ENCODE assay signal across 1 cellular context in the genomic region with DNA sequence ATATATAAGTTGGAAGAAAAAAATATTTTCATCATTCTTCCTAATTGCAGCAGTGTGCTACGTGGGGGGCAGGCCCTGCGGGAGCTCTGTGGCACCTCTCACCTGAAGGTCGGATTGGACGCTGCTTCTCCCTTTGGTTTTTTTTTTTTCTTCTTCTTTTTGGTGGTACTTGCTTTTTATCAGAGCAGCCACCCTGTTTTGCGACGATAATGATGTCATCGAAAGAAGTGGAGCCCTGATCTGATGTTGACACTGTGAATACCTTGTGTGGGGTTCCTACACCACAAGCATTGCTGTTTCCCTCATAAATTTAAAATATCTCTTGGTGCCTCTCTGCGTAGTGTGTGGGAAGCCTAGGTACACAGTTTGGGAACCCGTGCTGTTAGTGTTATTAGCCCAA.
TF ChIP-seq lines count a peak whose summit lies in the region.

No MANE protein-coding gene starts in this region.

TF ChIP-seq in K562, 482 proteins besides CTCF, POLR2A, EP300 and RAD21 (continued from another document and continues in another):
- TF ChIP-seq ZNF318 (IDR thresholded peaks at IDR 0.05; ENCODE audit: borderline replicate concordance in 1 of 2, low read depth in 1 of 2) = peak in 1 of 2 experiments; percentile 47; a peak in 1 of 4 replicates
- TF ChIP-seq ARID4B (CRISPR knock-in tag; IDR thresholded peaks at IDR 0.05) = no peak
- TF ChIP-seq JUN (IDR thresholded peaks at IDR 0.05; ENCODE audit: borderline replicate concordance, low read depth, low read length) = peak; percentile 96
- TF ChIP-seq JUN (CRISPR knock-in tag; IDR thresholded peaks at IDR 0.05; ENCODE audit: borderline replicate concordance) = no peak
- no peak for TF ChIP-seq ZNF197 (CRISPR knock-in tag; IDR thresholded peaks at IDR 0.05; ENCODE audit: low read depth)
- no peak for TF ChIP-seq ZBTB26 (CRISPR knock-in tag; IDR thresholded peaks at IDR 0.05)
- TF ChIP-seq, protein P1, sequence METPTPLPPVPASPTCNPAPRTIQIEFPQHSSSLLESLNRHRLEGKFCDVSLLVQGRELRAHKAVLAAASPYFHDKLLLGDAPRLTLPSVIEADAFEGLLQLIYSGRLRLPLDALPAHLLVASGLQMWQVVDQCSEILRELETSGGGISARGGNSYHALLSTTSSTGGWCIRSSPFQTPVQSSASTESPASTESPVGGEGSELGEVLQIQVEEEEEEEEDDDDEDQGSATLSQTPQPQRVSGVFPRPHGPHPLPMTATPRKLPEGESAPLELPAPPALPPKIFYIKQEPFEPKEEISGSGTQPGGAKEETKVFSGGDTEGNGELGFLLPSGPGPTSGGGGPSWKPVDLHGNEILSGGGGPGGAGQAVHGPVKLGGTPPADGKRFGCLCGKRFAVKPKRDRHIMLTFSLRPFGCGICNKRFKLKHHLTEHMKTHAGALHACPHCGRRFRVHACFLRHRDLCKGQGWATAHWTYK (CRISPR knock-in tag; IDR thresholded peaks at IDR 0.05) = no peak
- no peak for TF ChIP-seq ARID2 (IDR thresholded peaks at IDR 0.05)
- TF ChIP-seq, protein P2, sequence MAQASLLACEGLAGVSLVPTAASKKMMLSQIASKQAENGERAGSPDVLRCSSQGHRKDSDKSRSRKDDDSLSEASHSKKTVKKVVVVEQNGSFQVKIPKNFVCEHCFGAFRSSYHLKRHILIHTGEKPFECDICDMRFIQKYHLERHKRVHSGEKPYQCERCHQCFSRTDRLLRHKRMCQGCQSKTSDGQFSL (CRISPR knock-in tag; IDR thresholded peaks at IDR 0.05) = no peak
- TF ChIP-seq, protein P2 (tag; IDR thresholded peaks at IDR 0.05) = no peak
- TF ChIP-seq ZNF280B (CRISPR knock-in tag; IDR thresholded peaks at IDR 0.05) = no peak
- no peak for TF ChIP-seq CBX8 (IDR thresholded peaks at IDR 0.05; ENCODE audit: borderline replicate concordance, extremely low read depth, low read depth, low read length, poor library complexity, severe bottlenecking)
- TF ChIP-seq NCOA2 (IDR thresholded peaks at IDR 0.05; ENCODE audit: partially characterized antibody in 2 of 2) = no peak
- peak; percentile 33 for TF ChIP-seq NEUROD1 (IDR thresholded peaks at IDR 0.05; ENCODE audit: borderline replicate concordance, low read depth, low read length, partially characterized antibody)
- TF ChIP-seq, protein P3, sequence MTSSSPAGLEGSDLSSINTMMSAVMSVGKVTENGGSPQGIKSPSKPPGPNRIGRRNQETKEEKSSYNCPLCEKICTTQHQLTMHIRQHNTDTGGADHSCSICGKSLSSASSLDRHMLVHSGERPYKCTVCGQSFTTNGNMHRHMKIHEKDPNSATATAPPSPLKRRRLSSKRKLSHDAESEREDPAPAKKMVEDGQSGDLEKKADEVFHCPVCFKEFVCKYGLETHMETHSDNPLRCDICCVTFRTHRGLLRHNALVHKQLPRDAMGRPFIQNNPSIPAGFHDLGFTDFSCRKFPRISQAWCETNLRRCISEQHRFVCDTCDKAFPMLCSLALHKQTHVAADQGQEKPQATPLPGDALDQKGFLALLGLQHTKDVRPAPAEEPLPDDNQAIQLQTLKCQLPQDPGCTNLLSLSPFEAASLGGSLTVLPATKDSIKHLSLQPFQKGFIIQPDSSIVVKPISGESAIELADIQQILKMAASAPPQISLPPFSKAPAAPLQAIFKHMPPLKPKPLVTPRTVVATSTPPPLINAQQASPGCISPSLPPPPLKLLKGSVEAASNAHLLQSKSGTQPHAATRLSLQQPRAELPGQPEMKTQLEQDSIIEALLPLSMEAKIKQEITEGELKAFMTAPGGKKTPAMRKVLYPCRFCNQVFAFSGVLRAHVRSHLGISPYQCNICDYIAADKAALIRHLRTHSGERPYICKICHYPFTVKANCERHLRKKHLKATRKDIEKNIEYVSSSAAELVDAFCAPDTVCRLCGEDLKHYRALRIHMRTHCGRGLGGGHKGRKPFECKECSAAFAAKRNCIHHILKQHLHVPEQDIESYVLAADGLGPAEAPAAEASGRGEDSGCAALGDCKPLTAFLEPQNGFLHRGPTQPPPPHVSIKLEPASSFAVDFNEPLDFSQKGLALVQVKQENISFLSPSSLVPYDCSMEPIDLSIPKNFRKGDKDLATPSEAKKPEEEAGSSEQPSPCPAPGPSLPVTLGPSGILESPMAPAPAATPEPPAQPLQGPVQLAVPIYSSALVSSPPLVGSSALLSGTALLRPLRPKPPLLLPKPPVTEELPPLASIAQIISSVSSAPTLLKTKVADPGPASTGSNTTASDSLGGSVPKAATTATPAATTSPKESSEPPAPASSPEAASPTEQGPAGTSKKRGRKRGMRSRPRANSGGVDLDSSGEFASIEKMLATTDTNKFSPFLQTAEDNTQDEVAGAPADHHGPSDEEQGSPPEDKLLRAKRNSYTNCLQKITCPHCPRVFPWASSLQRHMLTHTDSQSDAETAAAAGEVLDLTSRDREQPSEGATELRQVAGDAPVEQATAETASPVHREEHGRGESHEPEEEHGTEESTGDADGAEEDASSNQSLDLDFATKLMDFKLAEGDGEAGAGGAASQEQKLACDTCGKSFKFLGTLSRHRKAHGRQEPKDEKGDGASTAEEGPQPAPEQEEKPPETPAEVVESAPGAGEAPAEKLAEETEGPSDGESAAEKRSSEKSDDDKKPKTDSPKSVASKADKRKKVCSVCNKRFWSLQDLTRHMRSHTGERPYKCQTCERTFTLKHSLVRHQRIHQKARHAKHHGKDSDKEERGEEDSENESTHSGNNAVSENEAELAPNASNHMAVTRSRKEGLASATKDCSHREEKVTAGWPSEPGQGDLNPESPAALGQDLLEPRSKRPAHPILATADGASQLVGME (CRISPR knock-in tag; IDR thresholded peaks at IDR 0.05) = no peak
- TF ChIP-seq ETV1 (tag; conservative IDR thresholded peaks at IDR 0.05; ENCODE audit: low read depth) = no peak
- TF ChIP-seq REST (CRISPR knock-in tag; IDR thresholded peaks at IDR 0.05; ENCODE audit: low read depth) = no peak
